Comparison of ENCODE assay signal across 6 cellular contexts in genomic region chr7:144777889-144778288, GRCh38. TPM values are rescaled to one million over a fixed set of nuclear protein-coding genes. Genes with fewer than 3 reads are reported as not detected.
DNase-seq lines count a peak whose midpoint lies in the region; ATAC-seq and TF ChIP-seq lines count a peak whose summit lies in the region.
"Not testable (repeated sequence)": the region's sequence is repeated elsewhere in the genome, so short reads cannot be mapped to it uniquely, and the experiment has no call there.

No MANE protein-coding gene starts in this region.

- not testable (repeated sequence) for H3K36me3 ChIP-seq in CD4-positive, CD25-positive, alpha-beta regulatory T cell (ENCODE audit: control insufficient read depth, insufficient read depth, low read length); HUES48 (ENCODE audit: control insufficient read depth, insufficient read depth, low read length); mesendoderm (ENCODE audit: control insufficient read depth, insufficient read depth, low read length)

- H3K79me1 ChIP-seq in mesendoderm (ENCODE audit: low read length), result not testable (repeated sequence)

- POLR2A ChIA-PET in WTC11 (lab: Charles Lee), result not testable (repeated sequence)

- not testable (repeated sequence) for H3K9me3 Mint-ChIP-seq in CD4-positive, CD25-positive, alpha-beta regulatory T cell
- peaks cover 11% of the 10 kb centered on the region for H3K9me3 Mint-ChIP-seq in WTC11
- peaks cover 16% of the 10 kb centered on the region for H3K9me3 Mint-ChIP-seq in type B pancreatic cell

- peak overlapping the region in 2 of 3 donors; percentile 29 to 33 for H3K27ac Mint-ChIP-seq in CD4-positive, CD25-positive, alpha-beta regulatory T cell
- not testable (repeated sequence) for H3K27ac Mint-ChIP-seq in WTC11
- H3K27ac Mint-ChIP-seq in type B pancreatic cell, result peak overlapping the region; percentile 33

- H4K8ac ChIP-seq in mesendoderm (ENCODE audit: low read depth, low read length), result not testable (repeated sequence)

- not testable (repeated sequence) for H3K23ac ChIP-seq in mesendoderm (ENCODE audit: low read length)

- not testable (repeated sequence) for H3K36me3 Mint-ChIP-seq in CD4-positive, CD25-positive, alpha-beta regulatory T cell; WTC11; type B pancreatic cell

- H3K9me3 ChIP-seq in CD4-positive, CD25-positive, alpha-beta regulatory T cell (ENCODE audit: control insufficient read depth in 2 of 2, low read length in 2 of 2); HUES48 (ENCODE audit: control insufficient read depth, insufficient read depth, low read length): not testable (repeated sequence)

- H3K4me1 Mint-ChIP-seq in CD4-positive, CD25-positive, alpha-beta regulatory T cell, result peaks cover 32 to 54% (median 42%) of the 10 kb centered on the region in 4 donors
- H3K4me1 Mint-ChIP-seq in WTC11, result not testable (repeated sequence)
- peaks cover 19% of the 10 kb centered on the region for H3K4me1 Mint-ChIP-seq in type B pancreatic cell (ENCODE audit: unreplicated experiment)

- no CpG with 5 or more reads among the region's 3 CpGs for WGBS in mesendoderm (ENCODE audit: extremely low coverage, insufficient coverage, low lambda C conversion rate)

- H2BK120ac ChIP-seq in mesendoderm (ENCODE audit: low read depth, low read length), result not testable (repeated sequence)

- CTCF ChIA-PET in WTC11 (lab: Charles Lee), result not testable (repeated sequence)

- not testable (repeated sequence) for H3K56ac ChIP-seq in mesendoderm (ENCODE audit: low read length)

- not testable (repeated sequence) for H3K9ac ChIP-seq in HUES48 (ENCODE audit: low read depth, low read length); mesendoderm (ENCODE audit: low read length)

- not testable (repeated sequence) for H2BK5ac ChIP-seq in mesendoderm (ENCODE audit: low read length)

- not testable (repeated sequence) for H3K27ac ChIP-seq in CD4-positive, CD25-positive, alpha-beta regulatory T cell (ENCODE audit: insufficient read depth, low read length, poor library complexity, severe bottlenecking); mesendoderm (ENCODE audit: low read depth, low read length)
- peak overlapping the region; percentile 44 for H3K27ac ChIP-seq in HUES48 (ENCODE audit: low read depth, low read length)

- H4K5ac ChIP-seq in mesendoderm (ENCODE audit: low read length), result not testable (repeated sequence)

- ATAC-seq in CD4-positive, CD25-positive, alpha-beta regulatory T cell (ENCODE audit: low read depth in 2 of 2); WTC11: not testable (repeated sequence)

- H3K4ac ChIP-seq in mesendoderm (ENCODE audit: low read depth, low read length), result not testable (repeated sequence)

- not testable (repeated sequence) for H3K4me2 ChIP-seq in mesendoderm (ENCODE audit: low read length)

- not testable (repeated sequence) for DNase-seq in CD4-positive, CD25-positive, alpha-beta regulatory T cell; WTC11 (ENCODE audit: low spot score); type B pancreatic cell (ENCODE audit: extremely low spot score, unreplicated experiment)
- DNase-seq in NCI-H2081 (lab: John Stamatoyannopoulos, UW), result peak; percentile 28 to 37
- DNase-seq in mesendoderm, result peak; percentile 42

- H2BK15ac ChIP-seq in mesendoderm (replicated peaks; ENCODE audit: low read depth), result not testable (repeated sequence)

- H3K18ac ChIP-seq in mesendoderm (ENCODE audit: low read length), result not testable (repeated sequence)

- H3K27me3 ChIP-seq in CD4-positive, CD25-positive, alpha-beta regulatory T cell (ENCODE audit: control insufficient read depth, insufficient read depth, low read length); HUES48 (ENCODE audit: control insufficient read depth, insufficient read depth, low read length); mesendoderm (ENCODE audit: insufficient read depth, low read length, poor library complexity): not testable (repeated sequence)

- TF ChIP-seq CTCF in WTC11 (IDR thresholded peaks at IDR 0.05); type B pancreatic cell (conservative IDR thresholded peaks at IDR 0.05): not testable (repeated sequence)

- H3K27me3 Mint-ChIP-seq in CD4-positive, CD25-positive, alpha-beta regulatory T cell; WTC11 (ENCODE audit: low read depth): not testable (repeated sequence)
- H3K27me3 Mint-ChIP-seq in type B pancreatic cell, result peaks cover 27% of the 10 kb centered on the region

- not testable (repeated sequence) for H3K4me3 Mint-ChIP-seq in CD4-positive, CD25-positive, alpha-beta regulatory T cell; WTC11; type B pancreatic cell

- H2AK5ac ChIP-seq in mesendoderm (ENCODE audit: low read length), result not testable (repeated sequence)

- H3K4me1 ChIP-seq in CD4-positive, CD25-positive, alpha-beta regulatory T cell (ENCODE audit: control insufficient read depth, insufficient read depth, low read length, poor library complexity, severe bottlenecking); HUES48 (ENCODE audit: control insufficient read depth, insufficient read depth, low read length); mesendoderm (ENCODE audit: control insufficient read depth, low read depth, low read length): not testable (repeated sequence)

- H3K79me2 ChIP-seq in mesendoderm (ENCODE audit: control insufficient read depth, insufficient read depth, low read length), result not testable (repeated sequence)

- H3K4me3 ChIP-seq in CD4-positive, CD25-positive, alpha-beta regulatory T cell (ENCODE audit: low read depth, low read length); HUES48 (ENCODE audit: low read depth, low read length); mesendoderm (ENCODE audit: low read length): not testable (repeated sequence)

TF ChIP-seq in WTC11, 78 proteins besides CTCF, POLR2A, EP300 and RAD21:
- peak; percentile 52; the same call in 1 of the 2 replicates for TF ChIP-seq ZNF423 (CRISPR knock-in tag; IDR thresholded peaks at IDR 0.05)
TF ChIP-seq in WTC11: peak in this region for 1; not testable (repeated sequence) for 77.

RNA-seq across cellular contexts. Expression of gene TPK1, which starts 58.0 kb away (rescaled TPM):
- total RNA-seq in CD4-positive, CD25-positive, alpha-beta regulatory T cell, result 38.8 TPM
- 10 to 100 TPM; 30.5 to 32.5 (median 31.5) TPM for polyA plus RNA-seq in CD4-positive, CD25-positive, alpha-beta regulatory T cell
- 2.7 to 3.6 TPM (median 2.7 TPM) in 3 replicates for total RNA-seq in WTC11 (2021)
- 1.6 TPM for polyA plus RNA-seq in mesendoderm (2013, experiment 1 of 2)
- polyA plus RNA-seq in mesendoderm (2013, experiment 2 of 2), result 1.8 TPM
- 2.5 and 3.2 TPM in 2 replicates for total RNA-seq in type B pancreatic cell (ENCODE audit: low replicate concordance)
